ENCODE assay signal across 24 cellular contexts in genomic region chr7:116697761-116698160, GRCh38. TPM values are rescaled to one million over a fixed set of nuclear protein-coding genes. Genes with fewer than 3 reads are reported as not detected.
DNase-seq lines count a peak whose midpoint lies in the region; ATAC-seq lines count a peak whose summit lies in the region.
"Had no signal": no experiment of that assay in that cellular context is flagged by ENCODE, and none has a peak within 500 bp of the region (broad histone marks: within the 10 kb centered on the region; RNA-seq: fewer than 3 reads in every experiment).

No MANE protein-coding gene starts in this region.

- H3K27me3 ChIP-seq in HAP-1 (ENCODE audit: low read depth): 0 out of 2 replicates have a peak, but pooled peaks cover 3% of the 10 kb centered on the region
- H3K27me3 ChIP-seq: BLaER1, SJCRH30 had no signal

- ATAC-seq in left ventricle myocardium superior: no peak
- ATAC-seq: GM12878, HepG2, K562 had no signal

- H3K36me3 ChIP-seq in HAP-1 (replicated peaks): no peaks in the 10 kb centered on the region
- H3K36me3 ChIP-seq: BLaER1 had no signal

- peaks cover 7% of the 10 kb centered on the region for H3K4me1 ChIP-seq in HAP-1
- H3K4me1 ChIP-seq: BLaER1, SJCRH30 had no signal

- no peaks in the 10 kb centered on the region for H3K9me3 ChIP-seq in HAP-1
- H3K9me3 ChIP-seq: BLaER1, SJCRH30 had no signal

- in situ Hi-C loops in HAP-1 (cut with MboI; ENCODE audit: low sequenced_read_pairs): no loop called here

- intact Hi-C loops in left ventricle myocardium superior (cut with micrococcal nuclease): no loop called here

- H3K4me3 ChIP-seq in HAP-1: no peak overlapping the region
- H3K4me3 ChIP-seq: BLaER1, GM12878, K562, SJCRH30 had no signal

- DNase-seq in DMS 273 (lab: John Stamatoyannopoulos, UW; ENCODE audit: unreplicated experiment) (peak; percentile 14), DMS 273 treated with DMSO at 0.1 percent for 48 hours (lab: John Stamatoyannopoulos, UW) (no peak), kidney tubule cell (ENCODE audit: low spot score) (peak; percentile 63), renal cortical epithelial cell (ENCODE audit: low read depth) (peak; percentile 64), mesenteric fat pad (ENCODE audit: low spot score) (no peak), left ventricle myocardium superior (no peak), HAP-1 (ENCODE audit: low spot score in 2 of 2) (no peak)
- no peak for DNase-seq in activated CD4-positive, alpha-beta T cell treated with anti-CD3 and anti-CD28 coated beads for 48 hours
- DNase-seq: ACHN; CD4-positive, alpha-beta T cell; DND-41; H7; MM.1S; NCI-H1048; NCI-H146; NCI-H2029; NCI-H2171; NCI-H524 treated with DMSO at 0.1 percent for 48 hours; SJCRH30 had no signal

RNA-seq across cellular contexts. Expression of gene MET, which starts 25.8 kb away (rescaled TPM):
- 217 and 255 TPM in 2 replicates for total RNA-seq in renal cortical epithelial cell
- total RNA-seq in mesenteric fat pad: 18.4 TPM
- total RNA-seq in left ventricle myocardium superior: 20.0 TPM
- total RNA-seq: OCI-LY7 had no signal

Comparison
In these comparisons a context has a peak if more than half of its experiments do, and no peak if none do; other contexts are left out.
1. DNase-seq: peak in DMS 273 (single experiment), kidney tubule cell (single experiment) and renal cortical epithelial cell (single experiment); none in DMS 273 treated with DMSO at 0.1 percent for 48 hours (single experiment), mesenteric fat pad (single experiment), activated CD4-positive, alpha-beta T cell treated with anti-CD3 and anti-CD28 coated beads for 48 hours (single experiment), left ventricle myocardium superior (single experiment) and HAP-1 (0 of 2).
2. RNA of gene MET, which starts 25.8 kb away (total RNA-seq): 217 to 255 TPM in renal cortical epithelial cell; 20.0 TPM in left ventricle myocardium superior (single experiment) and 18.4 TPM in mesenteric fat pad (single experiment); every median in the first group is over 10 times any median in the second.